In the genomic region with DNA sequence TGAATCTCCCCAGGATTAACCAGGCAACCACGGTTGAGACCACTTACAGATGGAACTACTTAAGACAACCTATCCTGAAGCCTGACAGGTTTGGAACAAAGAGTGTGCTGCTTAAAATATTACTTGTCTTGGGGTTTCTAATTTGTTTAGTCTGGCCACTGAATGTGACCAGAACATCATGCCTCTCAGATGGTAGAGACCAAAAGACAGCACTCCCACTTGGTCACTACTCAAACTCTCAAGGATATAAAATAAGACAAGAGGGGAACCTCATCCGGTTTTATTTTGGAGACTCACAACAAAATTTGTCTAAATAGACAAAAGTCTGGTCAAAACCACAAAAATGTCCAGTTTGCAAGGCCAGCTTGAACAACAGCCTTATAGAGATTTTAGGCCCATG, we compare ENCODE assay signal across 17 cellular contexts.
"Had no signal": no experiment of that assay in that cellular context is flagged by ENCODE, and none has a peak within 500 bp of the region (broad histone marks: within the 10 kb centered on the region; RNA-seq: fewer than 3 reads in every experiment).

No MANE protein-coding gene starts in this region.

- H3K27me3 ChIP-seq: esophagus squamous epithelium, right atrium auricular region, sigmoid colon, uterus had no signal

- H3K4me3 ChIP-seq: esophagus squamous epithelium, right atrium auricular region, sigmoid colon, skin epidermis, uterus had no signal

- H3K9me3 ChIP-seq: esophagus squamous epithelium, right atrium auricular region, sigmoid colon, uterus had no signal

- H3K4me1 ChIP-seq: esophagus squamous epithelium, right atrium auricular region, sigmoid colon, uterus had no signal

- H3K27ac ChIP-seq: epithelial cell of prostate, esophagus squamous epithelium, right atrium auricular region, sigmoid colon, skin epidermis, uterus had no signal

- DNase-seq: effector memory CD4-positive, alpha-beta T cell; esophagus squamous epithelium; foreskin fibroblast; hippocampal formation; left colon; left ventricle myocardium superior; mammary epithelial cell; natural killer cell; posterior cingulate gyrus; sigmoid colon; stimulated activated CD4-positive, alpha-beta T cell treated with anti-CD3 and anti-CD28 coated beads, Interleukin-12 subunit alpha, Interleukin-12 subunit beta, amount 100 ng/mL, for 4 hours; stimulated activated CD4-positive, alpha-beta T cell treated with anti-CD3 and anti-CD28 coated beads, Interleukin-2, amount 100 ng/mL, for 48 hours; stimulated activated naive CD4-positive, alpha-beta T cell treated with Interleukin-2 at 50 U/mL for 16 hours; uterus had no signal

- ATAC-seq: left colon, left ventricle myocardium superior, natural killer cell had no signal

- H3K36me3 ChIP-seq: esophagus squamous epithelium, right atrium auricular region, sigmoid colon, uterus had no signal
